40 cellular contexts compared by ENCODE assay signal in the genomic region with DNA sequence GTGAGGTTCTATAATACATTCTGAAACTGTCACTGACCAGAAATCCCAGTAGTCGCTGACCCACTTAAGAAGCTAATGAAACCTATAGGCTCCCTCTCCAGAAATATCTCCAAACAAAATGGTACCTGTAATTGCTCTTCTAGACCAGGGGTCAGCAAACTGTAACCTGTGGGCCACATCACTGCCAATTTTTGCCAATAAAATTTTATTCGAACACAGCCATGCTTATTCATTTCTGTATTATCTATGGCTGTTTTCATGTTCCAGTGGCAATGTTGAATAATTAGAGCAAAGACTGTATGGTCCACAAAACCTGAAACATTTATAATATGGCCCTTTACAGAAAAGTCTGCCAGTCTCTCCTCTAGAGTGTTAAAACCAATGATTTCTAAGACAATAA.
"Had no signal": no experiment of that assay in that cellular context is flagged by ENCODE, and none has a peak within 500 bp of the region (broad histone marks: within the 10 kb centered on the region; RNA-seq: fewer than 3 reads in every experiment).

No MANE protein-coding gene starts in this region.

- H3K4me3 ChIP-seq: adrenal gland, cardiac muscle cell had no signal

- DNase-seq: activated CD4-positive, alpha-beta memory T cell treated with anti-CD3 and anti-CD28 coated beads, Interleukin-2, amount 10 ng/mL, durations not matched to agents 7 days and 5 days; activated CD4-positive, alpha-beta T cell treated with anti-CD3 and anti-CD28 coated beads for 1 hour; activated CD4-positive, alpha-beta T cell treated with anti-CD3 and anti-CD28 coated beads for 36 hours; activated CD4-positive, alpha-beta T cell treated with anti-CD3 and anti-CD28 coated beads for 48 hours; activated CD4-positive, alpha-beta T cell treated with anti-CD3 and anti-CD28 coated beads, Interleukin-2, amount 10 ng/mL, durations not matched to agents 7 days and 5 days; activated CD4-positive, alpha-beta T cell treated with anti-CD3 and anti-CD28 coated beads, Interleukin-2, amount 50 U/mL, for 48 hours; activated CD4-positive, CD25-positive, alpha-beta regulatory T cell; activated CD8-positive, alpha-beta memory T cell treated with anti-CD3 and anti-CD28 coated beads for 24 hours; activated CD8-positive, alpha-beta memory T cell treated with anti-CD3 and anti-CD28 coated beads, Interleukin-2, amount 10 ng/mL, durations not matched to agents 7 days and 5 days; activated CD8-positive, alpha-beta T cell treated with anti-CD3 and anti-CD28 coated beads, Interleukin-2, amount 10 ng/mL, durations not matched to agents 7 days and 5 days; activated effector memory CD4-positive, alpha-beta T cell treated with anti-CD3 and anti-CD28 coated beads, Interleukin-2, amount 50 U/mL, for 16 hours; activated gamma-delta T cell treated with Interleukin-2 at 50 U/mL for 16 hours; activated naive CD4-positive, alpha-beta T cell; activated naive CD4-positive, alpha-beta T cell treated with anti-CD3 and anti-CD28 coated beads for 36 hours; activated naive CD4-positive, alpha-beta T cell treated with anti-CD3 and anti-CD28 coated beads, Interleukin-2, amount 50 U/mL, for 16 hours; activated naive CD8-positive, alpha-beta T cell treated with anti-CD3 and anti-CD28 coated beads for 36 hours; activated T-cell treated with anti-CD3 and anti-CD28 coated beads for 4 hours; activated T-cell treated with anti-CD3 and anti-CD28 coated beads, Interleukin-2, amount 50 U/mL, for 1 hour; activated T-cell treated with anti-CD3 and anti-CD28 coated beads, Interleukin-2, amount 50 U/mL, for 4 hours; activated T-cell treated with anti-CD3 and anti-CD28 coated beads, Interleukin-2, amount 50 U/mL, for 72 hours; adrenal gland; amniotic stem cell; aorta; caudate nucleus; cerebellar nuclear complex; T-helper 1 cell; T-helper 2 cell; T-helper 9 cell; WERI-Rb-1 had no signal

- H3K27ac Mint-ChIP-seq: activated CD4-positive, alpha-beta memory T cell treated with anti-CD3 and anti-CD28 coated beads, Interleukin-2, amount 10 ng/mL, durations not matched to agents 7 days and 5 days; activated CD4-positive, alpha-beta T cell treated with anti-CD3 and anti-CD28 coated beads for 36 hours; activated CD4-positive, alpha-beta T cell treated with anti-CD3 and anti-CD28 coated beads, Interleukin-2, amount 10 ng/mL, durations not matched to agents 7 days and 5 days; activated CD8-positive, alpha-beta memory T cell treated with anti-CD3 and anti-CD28 coated beads, Interleukin-2, amount 10 ng/mL, durations not matched to agents 7 days and 5 days; activated CD8-positive, alpha-beta T cell treated with anti-CD3 and anti-CD28 coated beads, Interleukin-2, amount 10 ng/mL, durations not matched to agents 7 days and 5 days; activated naive CD4-positive, alpha-beta T cell treated with anti-CD3 and anti-CD28 coated beads for 36 hours; activated naive CD4-positive, alpha-beta T cell treated with anti-CD3 and anti-CD28 coated beads, Interleukin-2, amount 50 U/mL, for 72 hours; activated naive CD8-positive, alpha-beta T cell treated with anti-CD3 and anti-CD28 coated beads for 36 hours; activated T-cell treated with anti-CD3 and anti-CD28 coated beads, Interleukin-2, amount 50 U/mL, for 72 hours; activated T-helper 1 cell treated with anti-CD3 and anti-CD28 coated beads, Interleukin-12 subunit alpha, Interleukin-12 subunit beta, Interleukin-2, Interleukin-4 antibody, amounts not matched to agents 30 ng/mL and 10 ng/mL and 1 ng/mL, durations not matched to agents 14 hours and 24 hours and 36 hours; activated T-helper 17 cell treated with anti-CD3 and anti-CD28 coated beads, Interleukin-2, amount 50 U/mL, for 72 hours; T-helper 1 cell treated with Interleukin-12 subunit alpha and Interleukin-12 subunit beta and Interleukin-4 antibody, amounts not matched to agents 30 μg/mL and 1 μg/mL, for 36 hours; T-helper 2 cell treated with Interferon-gamma antibody and Interleukin-4, amounts not matched to agents 5 μg/mL and 100 μg/mL, for 36 hours had no signal

- H3K9me3 ChIP-seq: adrenal gland had no signal

- H3K27ac ChIP-seq: adrenal gland, cardiac muscle cell, WERI-Rb-1 had no signal

- H3K27me3 Mint-ChIP-seq: activated CD4-positive, alpha-beta T cell treated with anti-CD3 and anti-CD28 coated beads for 36 hours; activated CD4-positive, alpha-beta T cell treated with anti-CD3 and anti-CD28 coated beads, Interleukin-2, amount 10 ng/mL, durations not matched to agents 7 days and 5 days; activated naive CD8-positive, alpha-beta T cell treated with anti-CD3 and anti-CD28 coated beads for 36 hours; activated T-helper 17 cell treated with anti-CD3 and anti-CD28 coated beads, Interleukin-2, amount 50 U/mL, for 72 hours; brain; central memory CD8-positive, alpha-beta T cell had no signal

- H3K4me1 ChIP-seq: adrenal gland had no signal

- FAIRE-seq: TTC549 had no signal

- H3K4me3 Mint-ChIP-seq: activated CD4-positive, alpha-beta memory T cell treated with anti-CD3 and anti-CD28 coated beads, Interleukin-2, amount 10 ng/mL, durations not matched to agents 7 days and 5 days; activated CD4-positive, alpha-beta T cell treated with anti-CD3 and anti-CD28 coated beads for 36 hours; activated CD4-positive, alpha-beta T cell treated with anti-CD3 and anti-CD28 coated beads, Interleukin-2, amount 10 ng/mL, durations not matched to agents 7 days and 5 days; activated CD8-positive, alpha-beta memory T cell treated with anti-CD3 and anti-CD28 coated beads, Interleukin-2, amount 10 ng/mL, durations not matched to agents 7 days and 5 days; activated CD8-positive, alpha-beta T cell treated with anti-CD3 and anti-CD28 coated beads, Interleukin-2, amount 10 ng/mL, durations not matched to agents 7 days and 5 days; activated naive CD4-positive, alpha-beta T cell treated with anti-CD3 and anti-CD28 coated beads for 36 hours; activated naive CD8-positive, alpha-beta T cell treated with anti-CD3 and anti-CD28 coated beads for 36 hours; activated T-cell treated with anti-CD3 and anti-CD28 coated beads, Interleukin-2, amount 50 U/mL, for 4 hours; activated T-cell treated with anti-CD3 and anti-CD28 coated beads, Interleukin-2, amount 50 U/mL, for 72 hours; activated T-helper 1 cell treated with anti-CD3 and anti-CD28 coated beads, Interleukin-12 subunit alpha, Interleukin-12 subunit beta, Interleukin-2, Interleukin-4 antibody, amounts not matched to agents 30 ng/mL and 10 ng/mL and 1 ng/mL, durations not matched to agents 14 hours and 24 hours and 36 hours; activated T-helper 17 cell treated with anti-CD3 and anti-CD28 coated beads, Interleukin-2, amount 50 U/mL, for 72 hours; brain; central memory CD8-positive, alpha-beta T cell; T-helper 1 cell treated with Interleukin-12 subunit alpha and Interleukin-12 subunit beta and Interleukin-4 antibody, amounts not matched to agents 30 μg/mL and 1 μg/mL, for 36 hours; T-helper 2 cell treated with Interferon-gamma antibody and Interleukin-4, amounts not matched to agents 5 μg/mL and 100 μg/mL, for 36 hours; WTC11 had no signal

- H3K4me1 Mint-ChIP-seq: activated CD4-positive, alpha-beta memory T cell treated with anti-CD3 and anti-CD28 coated beads, Interleukin-2, amount 10 ng/mL, durations not matched to agents 7 days and 5 days; activated CD4-positive, alpha-beta T cell treated with anti-CD3 and anti-CD28 coated beads, Interleukin-2, amount 10 ng/mL, durations not matched to agents 7 days and 5 days; activated CD8-positive, alpha-beta memory T cell treated with anti-CD3 and anti-CD28 coated beads, Interleukin-2, amount 10 ng/mL, durations not matched to agents 7 days and 5 days had no signal

- ATAC-seq: activated CD4-positive, alpha-beta T cell treated with anti-CD3 and anti-CD28 coated beads for 36 hours; activated CD4-positive, CD25-positive, alpha-beta regulatory T cell treated with anti-CD3 and anti-CD28 coated beads, Interleukin-2, amount 50 U/mL, for 24 hours; activated CD8-positive, alpha-beta memory T cell treated with anti-CD3 and anti-CD28 coated beads, Interleukin-2, amount 10 ng/mL, durations not matched to agents 7 days and 5 days; activated CD8-positive, alpha-beta T cell treated with anti-CD3 and anti-CD28 coated beads, Interleukin-2, amount 10 ng/mL, durations not matched to agents 7 days and 5 days; activated naive CD4-positive, alpha-beta T cell treated with anti-CD3 and anti-CD28 coated beads, Interleukin-2, amount 50 U/mL, for 72 hours; activated T-cell treated with anti-CD3 and anti-CD28 coated beads, Interleukin-2, amount 50 U/mL, for 4 hours; activated T-cell treated with anti-CD3 and anti-CD28 coated beads, Interleukin-2, amount 50 U/mL, for 72 hours; activated T-helper 17 cell treated with anti-CD3 and anti-CD28 coated beads, Interleukin-2, amount 50 U/mL, for 72 hours; WTC11 had no signal

- H3K36me3 ChIP-seq: adrenal gland, cardiac muscle cell, WERI-Rb-1 had no signal

- H3K27me3 ChIP-seq: adrenal gland, cardiac muscle cell had no signal
